1 cellular context compared by ENCODE assay signal in the genomic region with DNA sequence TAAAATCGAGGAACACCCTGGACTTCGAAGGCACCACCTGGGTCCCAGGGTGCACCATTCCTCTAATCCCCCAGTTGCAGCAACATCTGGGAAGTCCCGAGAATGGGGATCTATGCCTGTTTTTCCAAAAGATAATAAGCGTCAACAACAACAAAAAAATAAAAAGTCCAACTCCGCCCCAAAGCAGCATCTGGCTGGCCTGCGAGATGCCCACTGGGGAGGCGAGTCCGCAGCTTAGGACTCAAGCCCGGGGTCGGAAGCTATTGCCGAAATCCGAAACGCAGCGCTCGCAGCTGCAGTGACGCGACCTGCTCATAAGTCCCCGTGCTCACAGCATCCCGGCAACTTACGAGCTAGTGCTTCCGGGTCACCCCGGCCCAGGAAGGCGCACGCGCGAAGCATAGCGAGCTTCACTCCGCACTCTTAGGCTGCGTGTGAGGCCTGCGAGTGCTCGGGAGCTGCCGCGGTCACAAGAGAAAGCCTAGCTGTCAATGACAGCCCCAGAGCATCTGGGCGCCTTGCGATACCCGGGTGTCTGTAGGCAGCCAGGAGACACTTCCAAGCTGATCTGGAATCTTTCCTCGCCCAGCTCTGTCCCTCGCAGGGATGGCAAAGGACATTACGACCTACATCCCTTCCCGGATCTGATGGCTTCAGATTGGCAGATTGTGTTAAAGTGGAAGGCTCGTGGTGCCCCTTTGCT.
A peak's percentile ranks its signal among the peaks of the same experiment; 100 is the strongest.
TF ChIP-seq lines count a peak whose summit lies in the region.

No MANE protein-coding gene starts in this region.

TF ChIP-seq in WTC11, 78 proteins besides CTCF, POLR2A, EP300 and RAD21 (continued from another document):
- TF ChIP-seq, protein P1, sequence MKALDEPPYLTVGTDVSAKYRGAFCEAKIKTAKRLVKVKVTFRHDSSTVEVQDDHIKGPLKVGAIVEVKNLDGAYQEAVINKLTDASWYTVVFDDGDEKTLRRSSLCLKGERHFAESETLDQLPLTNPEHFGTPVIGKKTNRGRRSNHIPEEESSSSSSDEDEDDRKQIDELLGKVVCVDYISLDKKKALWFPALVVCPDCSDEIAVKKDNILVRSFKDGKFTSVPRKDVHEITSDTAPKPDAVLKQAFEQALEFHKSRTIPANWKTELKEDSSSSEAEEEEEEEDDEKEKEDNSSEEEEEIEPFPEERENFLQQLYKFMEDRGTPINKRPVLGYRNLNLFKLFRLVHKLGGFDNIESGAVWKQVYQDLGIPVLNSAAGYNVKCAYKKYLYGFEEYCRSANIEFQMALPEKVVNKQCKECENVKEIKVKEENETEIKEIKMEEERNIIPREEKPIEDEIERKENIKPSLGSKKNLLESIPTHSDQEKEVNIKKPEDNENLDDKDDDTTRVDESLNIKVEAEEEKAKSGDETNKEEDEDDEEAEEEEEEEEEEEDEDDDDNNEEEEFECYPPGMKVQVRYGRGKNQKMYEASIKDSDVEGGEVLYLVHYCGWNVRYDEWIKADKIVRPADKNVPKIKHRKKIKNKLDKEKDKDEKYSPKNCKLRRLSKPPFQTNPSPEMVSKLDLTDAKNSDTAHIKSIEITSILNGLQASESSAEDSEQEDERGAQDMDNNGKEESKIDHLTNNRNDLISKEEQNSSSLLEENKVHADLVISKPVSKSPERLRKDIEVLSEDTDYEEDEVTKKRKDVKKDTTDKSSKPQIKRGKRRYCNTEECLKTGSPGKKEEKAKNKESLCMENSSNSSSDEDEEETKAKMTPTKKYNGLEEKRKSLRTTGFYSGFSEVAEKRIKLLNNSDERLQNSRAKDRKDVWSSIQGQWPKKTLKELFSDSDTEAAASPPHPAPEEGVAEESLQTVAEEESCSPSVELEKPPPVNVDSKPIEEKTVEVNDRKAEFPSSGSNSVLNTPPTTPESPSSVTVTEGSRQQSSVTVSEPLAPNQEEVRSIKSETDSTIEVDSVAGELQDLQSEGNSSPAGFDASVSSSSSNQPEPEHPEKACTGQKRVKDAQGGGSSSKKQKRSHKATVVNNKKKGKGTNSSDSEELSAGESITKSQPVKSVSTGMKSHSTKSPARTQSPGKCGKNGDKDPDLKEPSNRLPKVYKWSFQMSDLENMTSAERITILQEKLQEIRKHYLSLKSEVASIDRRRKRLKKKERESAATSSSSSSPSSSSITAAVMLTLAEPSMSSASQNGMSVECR (CRISPR knock-in tag; IDR thresholded peaks at IDR 0.05; ENCODE audit: borderline replicate concordance) = peak; percentile 85
- TF ChIP-seq, protein P2, sequence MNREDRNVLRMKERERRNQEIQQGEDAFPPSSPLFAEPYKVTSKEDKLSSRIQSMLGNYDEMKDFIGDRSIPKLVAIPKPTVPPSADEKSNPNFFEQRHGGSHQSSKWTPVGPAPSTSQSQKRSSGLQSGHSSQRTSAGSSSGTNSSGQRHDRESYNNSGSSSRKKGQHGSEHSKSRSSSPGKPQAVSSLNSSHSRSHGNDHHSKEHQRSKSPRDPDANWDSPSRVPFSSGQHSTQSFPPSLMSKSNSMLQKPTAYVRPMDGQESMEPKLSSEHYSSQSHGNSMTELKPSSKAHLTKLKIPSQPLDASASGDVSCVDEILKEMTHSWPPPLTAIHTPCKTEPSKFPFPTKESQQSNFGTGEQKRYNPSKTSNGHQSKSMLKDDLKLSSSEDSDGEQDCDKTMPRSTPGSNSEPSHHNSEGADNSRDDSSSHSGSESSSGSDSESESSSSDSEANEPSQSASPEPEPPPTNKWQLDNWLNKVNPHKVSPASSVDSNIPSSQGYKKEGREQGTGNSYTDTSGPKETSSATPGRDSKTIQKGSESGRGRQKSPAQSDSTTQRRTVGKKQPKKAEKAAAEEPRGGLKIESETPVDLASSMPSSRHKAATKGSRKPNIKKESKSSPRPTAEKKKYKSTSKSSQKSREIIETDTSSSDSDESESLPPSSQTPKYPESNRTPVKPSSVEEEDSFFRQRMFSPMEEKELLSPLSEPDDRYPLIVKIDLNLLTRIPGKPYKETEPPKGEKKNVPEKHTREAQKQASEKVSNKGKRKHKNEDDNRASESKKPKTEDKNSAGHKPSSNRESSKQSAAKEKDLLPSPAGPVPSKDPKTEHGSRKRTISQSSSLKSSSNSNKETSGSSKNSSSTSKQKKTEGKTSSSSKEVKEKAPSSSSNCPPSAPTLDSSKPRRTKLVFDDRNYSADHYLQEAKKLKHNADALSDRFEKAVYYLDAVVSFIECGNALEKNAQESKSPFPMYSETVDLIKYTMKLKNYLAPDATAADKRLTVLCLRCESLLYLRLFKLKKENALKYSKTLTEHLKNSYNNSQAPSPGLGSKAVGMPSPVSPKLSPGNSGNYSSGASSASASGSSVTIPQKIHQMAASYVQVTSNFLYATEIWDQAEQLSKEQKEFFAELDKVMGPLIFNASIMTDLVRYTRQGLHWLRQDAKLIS (CRISPR knock-in tag; IDR thresholded peaks at IDR 0.05; ENCODE audit: borderline replicate concordance) = no peak
- TF ChIP-seq, protein P3, sequence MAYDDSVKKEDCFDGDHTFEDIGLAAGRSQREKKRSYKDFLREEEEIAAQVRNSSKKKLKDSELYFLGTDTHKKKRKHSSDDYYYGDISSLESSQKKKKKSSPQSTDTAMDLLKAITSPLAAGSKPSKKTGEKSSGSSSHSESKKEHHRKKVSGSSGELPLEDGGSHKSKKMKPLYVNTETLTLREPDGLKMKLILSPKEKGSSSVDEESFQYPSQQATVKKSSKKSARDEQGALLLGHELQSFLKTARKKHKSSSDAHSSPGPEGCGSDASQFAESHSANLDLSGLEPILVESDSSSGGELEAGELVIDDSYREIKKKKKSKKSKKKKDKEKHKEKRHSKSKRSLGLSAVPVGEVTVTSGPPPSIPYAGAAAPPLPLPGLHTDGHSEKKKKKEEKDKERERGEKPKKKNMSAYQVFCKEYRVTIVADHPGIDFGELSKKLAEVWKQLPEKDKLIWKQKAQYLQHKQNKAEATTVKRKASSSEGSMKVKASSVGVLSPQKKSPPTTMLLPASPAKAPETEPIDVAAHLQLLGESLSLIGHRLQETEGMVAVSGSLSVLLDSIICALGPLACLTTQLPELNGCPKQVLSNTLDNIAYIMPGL (CRISPR knock-in tag; IDR thresholded peaks at IDR 0.05) = peak; percentile 42; the same call in 1 of the 2 replicates
- TF ChIP-seq SP1 (CRISPR knock-in tag; conservative IDR thresholded peaks at IDR 0.05) = peak; percentile 54; the same call in 1 of the 2 replicates
- TF ChIP-seq KAT7 (CRISPR knock-in tag; IDR thresholded peaks at IDR 0.05; ENCODE audit: borderline replicate concordance) = peak; percentile 72; the same call in 1 of the 2 replicates
- TF ChIP-seq TEAD1 (CRISPR knock-in tag; IDR thresholded peaks at IDR 0.05) = peak; percentile 89
- TF ChIP-seq FOXP1 (CRISPR knock-in tag; IDR thresholded peaks at IDR 0.05; ENCODE audit: borderline replicate concordance) = peak; percentile 58; the same call in 1 of the 2 replicates
- 0 out of 2 replicates have a peak, but pooled peaks have one; percentile 49 for TF ChIP-seq TEAD4 (CRISPR knock-in tag; IDR thresholded peaks at IDR 0.05)
- TF ChIP-seq, protein P4, sequence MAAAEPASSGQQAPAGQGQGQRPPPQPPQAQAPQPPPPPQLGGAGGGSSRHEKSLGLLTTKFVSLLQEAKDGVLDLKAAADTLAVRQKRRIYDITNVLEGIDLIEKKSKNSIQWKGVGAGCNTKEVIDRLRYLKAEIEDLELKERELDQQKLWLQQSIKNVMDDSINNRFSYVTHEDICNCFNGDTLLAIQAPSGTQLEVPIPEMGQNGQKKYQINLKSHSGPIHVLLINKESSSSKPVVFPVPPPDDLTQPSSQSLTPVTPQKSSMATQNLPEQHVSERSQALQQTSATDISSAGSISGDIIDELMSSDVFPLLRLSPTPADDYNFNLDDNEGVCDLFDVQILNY (CRISPR knock-in tag; IDR thresholded peaks at IDR 0.05) = peak; percentile 58; the same call in 1 of the 2 replicates
- peak; percentile 83; the same call in 1 of the 2 replicates for TF ChIP-seq CREM (CRISPR knock-in tag; IDR thresholded peaks at IDR 0.05)
- TF ChIP-seq, protein P5, sequence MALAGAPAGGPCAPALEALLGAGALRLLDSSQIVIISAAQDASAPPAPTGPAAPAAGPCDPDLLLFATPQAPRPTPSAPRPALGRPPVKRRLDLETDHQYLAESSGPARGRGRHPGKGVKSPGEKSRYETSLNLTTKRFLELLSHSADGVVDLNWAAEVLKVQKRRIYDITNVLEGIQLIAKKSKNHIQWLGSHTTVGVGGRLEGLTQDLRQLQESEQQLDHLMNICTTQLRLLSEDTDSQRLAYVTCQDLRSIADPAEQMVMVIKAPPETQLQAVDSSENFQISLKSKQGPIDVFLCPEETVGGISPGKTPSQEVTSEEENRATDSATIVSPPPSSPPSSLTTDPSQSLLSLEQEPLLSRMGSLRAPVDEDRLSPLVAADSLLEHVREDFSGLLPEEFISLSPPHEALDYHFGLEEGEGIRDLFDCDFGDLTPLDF (CRISPR knock-in tag; IDR thresholded peaks at IDR 0.05) = no peak
- TF ChIP-seq SMAD3 (CRISPR knock-in tag; IDR thresholded peaks at IDR 0.05; ENCODE audit: borderline replicate concordance) = peak; percentile 60; the same call in 1 of the 2 replicates
- no peak for TF ChIP-seq GRHL2 (CRISPR knock-in tag; IDR thresholded peaks at IDR 0.05; ENCODE audit: insufficient replicate concordance, severe bottlenecking)
- TF ChIP-seq, protein P6, sequence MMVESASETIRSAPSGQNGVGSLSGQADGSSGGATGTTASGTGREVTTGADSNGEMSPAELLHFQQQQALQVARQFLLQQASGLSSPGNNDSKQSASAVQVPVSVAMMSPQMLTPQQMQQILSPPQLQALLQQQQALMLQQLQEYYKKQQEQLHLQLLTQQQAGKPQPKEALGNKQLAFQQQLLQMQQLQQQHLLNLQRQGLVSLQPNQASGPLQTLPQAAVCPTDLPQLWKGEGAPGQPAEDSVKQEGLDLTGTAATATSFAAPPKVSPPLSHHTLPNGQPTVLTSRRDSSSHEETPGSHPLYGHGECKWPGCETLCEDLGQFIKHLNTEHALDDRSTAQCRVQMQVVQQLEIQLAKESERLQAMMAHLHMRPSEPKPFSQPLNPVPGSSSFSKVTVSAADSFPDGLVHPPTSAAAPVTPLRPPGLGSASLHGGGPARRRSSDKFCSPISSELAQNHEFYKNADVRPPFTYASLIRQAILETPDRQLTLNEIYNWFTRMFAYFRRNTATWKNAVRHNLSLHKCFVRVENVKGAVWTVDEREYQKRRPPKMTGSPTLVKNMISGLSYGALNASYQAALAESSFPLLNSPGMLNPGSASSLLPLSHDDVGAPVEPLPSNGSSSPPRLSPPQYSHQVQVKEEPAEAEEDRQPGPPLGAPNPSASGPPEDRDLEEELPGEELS (CRISPR knock-in tag; IDR thresholded peaks at IDR 0.05) = peak; percentile 85; the same call in 1 of the 2 replicates
- peak; percentile 97 for TF ChIP-seq NR2C2 (CRISPR knock-in tag; IDR thresholded peaks at IDR 0.05)
- TF ChIP-seq, protein P7, sequence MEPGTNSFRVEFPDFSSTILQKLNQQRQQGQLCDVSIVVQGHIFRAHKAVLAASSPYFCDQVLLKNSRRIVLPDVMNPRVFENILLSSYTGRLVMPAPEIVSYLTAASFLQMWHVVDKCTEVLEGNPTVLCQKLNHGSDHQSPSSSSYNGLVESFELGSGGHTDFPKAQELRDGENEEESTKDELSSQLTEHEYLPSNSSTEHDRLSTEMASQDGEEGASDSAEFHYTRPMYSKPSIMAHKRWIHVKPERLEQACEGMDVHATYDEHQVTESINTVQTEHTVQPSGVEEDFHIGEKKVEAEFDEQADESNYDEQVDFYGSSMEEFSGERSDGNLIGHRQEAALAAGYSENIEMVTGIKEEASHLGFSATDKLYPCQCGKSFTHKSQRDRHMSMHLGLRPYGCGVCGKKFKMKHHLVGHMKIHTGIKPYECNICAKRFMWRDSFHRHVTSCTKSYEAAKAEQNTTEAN (CRISPR knock-in tag; IDR thresholded peaks at IDR 0.05) = 0 out of 2 replicates have a peak, but pooled peaks have one; percentile 33
- TF ChIP-seq, protein P8, sequence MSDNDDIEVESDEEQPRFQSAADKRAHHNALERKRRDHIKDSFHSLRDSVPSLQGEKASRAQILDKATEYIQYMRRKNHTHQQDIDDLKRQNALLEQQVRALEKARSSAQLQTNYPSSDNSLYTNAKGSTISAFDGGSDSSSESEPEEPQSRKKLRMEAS (CRISPR knock-in tag; IDR thresholded peaks at IDR 0.05) = peak; percentile 95
- TF ChIP-seq, protein P9, sequence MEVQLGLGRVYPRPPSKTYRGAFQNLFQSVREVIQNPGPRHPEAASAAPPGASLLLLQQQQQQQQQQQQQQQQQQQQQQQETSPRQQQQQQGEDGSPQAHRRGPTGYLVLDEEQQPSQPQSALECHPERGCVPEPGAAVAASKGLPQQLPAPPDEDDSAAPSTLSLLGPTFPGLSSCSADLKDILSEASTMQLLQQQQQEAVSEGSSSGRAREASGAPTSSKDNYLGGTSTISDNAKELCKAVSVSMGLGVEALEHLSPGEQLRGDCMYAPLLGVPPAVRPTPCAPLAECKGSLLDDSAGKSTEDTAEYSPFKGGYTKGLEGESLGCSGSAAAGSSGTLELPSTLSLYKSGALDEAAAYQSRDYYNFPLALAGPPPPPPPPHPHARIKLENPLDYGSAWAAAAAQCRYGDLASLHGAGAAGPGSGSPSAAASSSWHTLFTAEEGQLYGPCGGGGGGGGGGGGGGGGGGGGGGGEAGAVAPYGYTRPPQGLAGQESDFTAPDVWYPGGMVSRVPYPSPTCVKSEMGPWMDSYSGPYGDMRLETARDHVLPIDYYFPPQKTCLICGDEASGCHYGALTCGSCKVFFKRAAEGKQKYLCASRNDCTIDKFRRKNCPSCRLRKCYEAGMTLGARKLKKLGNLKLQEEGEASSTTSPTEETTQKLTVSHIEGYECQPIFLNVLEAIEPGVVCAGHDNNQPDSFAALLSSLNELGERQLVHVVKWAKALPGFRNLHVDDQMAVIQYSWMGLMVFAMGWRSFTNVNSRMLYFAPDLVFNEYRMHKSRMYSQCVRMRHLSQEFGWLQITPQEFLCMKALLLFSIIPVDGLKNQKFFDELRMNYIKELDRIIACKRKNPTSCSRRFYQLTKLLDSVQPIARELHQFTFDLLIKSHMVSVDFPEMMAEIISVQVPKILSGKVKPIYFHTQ (CRISPR knock-in tag; IDR thresholded peaks at IDR 0.05) = 0 out of 2 replicates have a peak, but pooled peaks have one; percentile 5
- peak; percentile 74; the same call in 1 of the 2 replicates for TF ChIP-seq ESRRA (CRISPR knock-in tag; IDR thresholded peaks at IDR 0.05; ENCODE audit: borderline replicate concordance)
- peak; percentile 90 for TF ChIP-seq GABPB1 (CRISPR knock-in tag; IDR thresholded peaks at IDR 0.05)
- TF ChIP-seq RELA (CRISPR knock-in tag; IDR thresholded peaks at IDR 0.05; ENCODE audit: borderline replicate concordance) = peak; percentile 77; the same call in 1 of the 2 replicates
- TF ChIP-seq, protein P10, sequence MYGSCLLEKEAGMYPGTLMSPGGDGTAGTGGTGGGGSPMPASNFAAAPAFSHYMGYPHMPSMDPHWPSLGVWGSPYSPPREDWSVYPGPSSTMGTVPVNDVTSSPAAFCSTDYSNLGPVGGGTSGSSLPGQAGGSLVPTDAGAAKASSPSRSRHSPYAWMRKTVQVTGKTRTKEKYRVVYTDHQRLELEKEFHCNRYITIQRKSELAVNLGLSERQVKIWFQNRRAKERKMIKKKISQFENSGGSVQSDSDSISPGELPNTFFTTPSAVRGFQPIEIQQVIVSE (CRISPR knock-in tag; IDR thresholded peaks at IDR 0.05; ENCODE audit: borderline replicate concordance) = no peak
